8 cellular contexts compared by ENCODE assay signal in genomic region chr11:22666700-22667439, GRCh38. TPM values are rescaled to one million over a fixed set of nuclear protein-coding genes. Genes with fewer than 3 reads are reported as not detected.
A peak's percentile ranks its signal among the peaks of the same experiment; 100 is the strongest.
DNase-seq lines count a peak whose midpoint lies in the region; ATAC-seq and TF ChIP-seq lines count a peak whose summit lies in the region.

No MANE protein-coding gene starts in this region.

- peak overlapping the region; percentile 86 for H3K4me3 Mint-ChIP-seq in T-helper 2 cell treated with Interferon-gamma antibody and Interleukin-4, amounts not matched to agents 5 μg/mL and 100 μg/mL, for 36 hours

- no peaks in the 10 kb centered on the region for H3F3A ChIP-seq in neural cell (ENCODE audit: insufficient read depth, low read length, poor library complexity, severe bottlenecking)

- no peaks in the 10 kb centered on the region for H3K36me3 ChIP-seq in fibroblast of lung (ENCODE audit: control insufficient read depth, insufficient read depth, low read length)
- H3K36me3 ChIP-seq in neural cell (ENCODE audit: insufficient read depth, low read length) = no peaks in the 10 kb centered on the region
- H3K36me3 ChIP-seq in vagina = no peaks in the 10 kb centered on the region

- H3K27me3 ChIP-seq in fibroblast of lung (ENCODE audit: control insufficient read depth, insufficient read depth, low read length) (peaks cover 5% of the 10 kb centered on the region), neural cell (ENCODE audit: insufficient read depth, low read depth, low read length) (peaks cover 18% of the 10 kb centered on the region), vagina (no peaks in the 10 kb centered on the region)

- H3K4me1 ChIP-seq in fibroblast of lung (ENCODE audit: control insufficient read depth, extremely low read depth, insufficient read depth, low read length) (no peaks in the 10 kb centered on the region), vagina (peaks cover 11% of the 10 kb centered on the region)

- H3K4me3 ChIP-seq in fibroblast of lung (replicated peaks in 1 of 4; ENCODE audit: control extremely low read depth in 1 of 4, insufficient read depth in 1 of 4, low read depth in 3 of 4, low read length in 4 of 4) (peak overlapping the region; percentile 15 to 72 (median 32)), neural cell (ENCODE audit: low read length) (peak overlapping the region; percentile 65), vagina (peak overlapping the region; percentile 42 to 43)

- no peaks in the 10 kb centered on the region for H3K36me3 Mint-ChIP-seq in T-helper 2 cell treated with Interferon-gamma antibody and Interleukin-4, amounts not matched to agents 5 μg/mL and 100 μg/mL, for 36 hours (ENCODE audit: low read depth)

- no peak for TF ChIP-seq POLR2A in vagina (IDR thresholded peaks at IDR 0.05)

- peaks cover 47% of the 10 kb centered on the region for H3K27me3 Mint-ChIP-seq in T-helper 2 cell treated with Interferon-gamma antibody and Interleukin-4, amounts not matched to agents 5 μg/mL and 100 μg/mL, for 36 hours (ENCODE audit: low read depth)

- no peaks in the 10 kb centered on the region for H3K9me2 ChIP-seq in neural cell (ENCODE audit: insufficient read depth, low read length)

- H3K4me2 ChIP-seq in fibroblast of lung (ENCODE audit: extremely low read depth, insufficient read depth, low read length) = peak overlapping the region; percentile 32
- H3K4me2 ChIP-seq in neural cell (ENCODE audit: low read length) = no peak overlapping the region

- H4K20me1 ChIP-seq in fibroblast of lung (ENCODE audit: control insufficient read depth, extremely low read depth, insufficient read depth, low read length) = no peaks in the 10 kb centered on the region
- no peaks in the 10 kb centered on the region for H4K20me1 ChIP-seq in neural cell (ENCODE audit: insufficient read depth)

- intact Hi-C loops in vagina (cut with DNase I) = no loop called here

- no peaks in the 10 kb centered on the region for H3K79me2 ChIP-seq in fibroblast of lung (ENCODE audit: control insufficient read depth, insufficient read depth, low read length)
- H3K79me2 ChIP-seq in neural cell (replicated peaks; ENCODE audit: insufficient read depth, low read length) = no peaks in the 10 kb centered on the region

- H3K9me3 ChIP-seq in fibroblast of lung (ENCODE audit: control insufficient read depth, insufficient read depth, low read depth, low read length) (no peaks in the 10 kb centered on the region), neural cell (ENCODE audit: low read length) (no peaks in the 10 kb centered on the region), vagina (no peaks in the 10 kb centered on the region)

- H3K4me1 Mint-ChIP-seq in T-helper 2 cell treated with Interferon-gamma antibody and Interleukin-4, amounts not matched to agents 5 μg/mL and 100 μg/mL, for 36 hours (ENCODE audit: low read depth) = peaks cover 17% of the 10 kb centered on the region

- peak; percentile 16 for TF ChIP-seq RAD21 in neural cell (conservative IDR thresholded peaks at IDR 0.05)

- H3K9ac ChIP-seq in fibroblast of lung (ENCODE audit: insufficient read depth, low read length) = no peak overlapping the region
- peak overlapping the region; percentile 38 for H3K9ac ChIP-seq in neural cell (ENCODE audit: low read length)

- peak; percentile 38 for ATAC-seq in HG02884 (IDR thresholded peaks at IDR 0.05; ENCODE audit: unreplicated experiment)

- DNase-seq in NCI-H345 (lab: John Stamatoyannopoulos, UW) (peak; percentile 40), NCI-H345 treated with DMSO at 0.1 percent for 48 hours (lab: John Stamatoyannopoulos, UW; ENCODE audit: unreplicated experiment) (no peak), fibroblast of lung (ENCODE audit: low read depth in 2 of 2) (peak; percentile 17 to 43), vagina (ENCODE audit: extremely low spot score in 2 of 2) (no peak), GDM1 (lab: John Stamatoyannopoulos, UW) (no peak)
- DNase-seq in T-helper 2 cell treated with Interferon-gamma antibody and Interleukin-4, amounts not matched to agents 5 μg/mL and 100 μg/mL, for 36 hours (ENCODE audit: low spot score) = peak; percentile 16

- H2AFZ ChIP-seq in fibroblast of lung (ENCODE audit: low read length) (no peak overlapping the region), neural cell (ENCODE audit: low read depth, low read length) (no peak overlapping the region)

- TF ChIP-seq EP300 in neural cell (conservative IDR thresholded peaks at IDR 0.05; ENCODE audit: poor library complexity, severe bottlenecking) = no peak

- TF ChIP-seq CTCF in fibroblast of lung (conservative IDR thresholded peaks at IDR 0.05 in 1 of 2, IDR thresholded peaks at IDR 0.05 in 1 of 2; ENCODE audit: low read depth in 1 of 2, low read length in 2 of 2) = peak in 1 of 2 donors; percentile 9
- TF ChIP-seq CTCF in neural cell (IDR thresholded peaks at IDR 0.05; ENCODE audit: poor library complexity, severe bottlenecking) = peak; percentile 43
- no peak for TF ChIP-seq CTCF in vagina (IDR thresholded peaks at IDR 0.05)

- H3K27ac ChIP-seq in fibroblast of lung (ENCODE audit: insufficient read depth, low read length) = no peak overlapping the region
- H3K27ac ChIP-seq in neural cell (ENCODE audit: low read length) = no peak overlapping the region
- H3K27ac ChIP-seq in vagina = no peak overlapping the region

- no peak overlapping the region for H3K27ac Mint-ChIP-seq in T-helper 2 cell treated with Interferon-gamma antibody and Interleukin-4, amounts not matched to agents 5 μg/mL and 100 μg/mL, for 36 hours

- H3K9me3 Mint-ChIP-seq in T-helper 2 cell treated with Interferon-gamma antibody and Interleukin-4, amounts not matched to agents 5 μg/mL and 100 μg/mL, for 36 hours = no peaks in the 10 kb centered on the region

TF ChIP-seq in neural cell, 6 proteins besides CTCF, POLR2A, EP300 and RAD21:
- TF ChIP-seq EZH2 (IDR thresholded peaks at IDR 0.05; ENCODE audit: borderline replicate concordance, insufficient read depth, low read length, poor library complexity, severe bottlenecking) (no peak), MXI1 (conservative IDR thresholded peaks at IDR 0.05; ENCODE audit: poor library complexity, severe bottlenecking) (peak; percentile 26), POLR2AphosphoS5 (IDR thresholded peaks at IDR 0.05) (no peak), SMC3 (conservative IDR thresholded peaks at IDR 0.05; ENCODE audit: poor library complexity) (peak; percentile 28), TAF1 (IDR thresholded peaks at IDR 0.05; ENCODE audit: low read depth) (no peak), REST (IDR thresholded peaks at IDR 0.05; ENCODE audit: borderline replicate concordance) (no peak)

RNA-seq across cellular contexts. Expression of gene GAS2, which starts 0.5 kb away (rescaled TPM):
- 0.77 and 1.2 TPM in 2 replicates for total RNA-seq in fibroblast of lung
- polyA plus RNA-seq in fibroblast of lung = 0.27 and 0.36 TPM in 2 replicates
- polyA plus RNA-seq in fibroblast of lung (2012) = 0.24 and 0.59 TPM in 2 replicates
- polyA minus RNA-seq in fibroblast of lung (ENCODE audit: low replicate concordance) = not detected in 2 replicates
- polyA plus RNA-seq in neural cell = 2.5 and 8.0 TPM in 2 replicates
- 19.8 and 22.2 TPM in 2 replicates for polyA minus RNA-seq in neural cell
- total RNA-seq in vagina = 3.2 TPM

RNA-seq across cellular contexts. Expression of gene FANCF, which starts 41.2 kb away (rescaled TPM):
- 11.8 and 15.9 TPM in 2 replicates for total RNA-seq in fibroblast of lung
- 4.3 and 4.9 TPM in 2 replicates for polyA plus RNA-seq in fibroblast of lung
- polyA plus RNA-seq in fibroblast of lung (2012) = 4.7 and 5.3 TPM in 2 replicates
- 0.59 and 2.7 TPM in 2 replicates for polyA minus RNA-seq in fibroblast of lung (ENCODE audit: low replicate concordance)
- polyA plus RNA-seq in neural cell = 22.2 and 23.7 TPM in 2 replicates
- 59.5 and 60.9 TPM in 2 replicates for polyA minus RNA-seq in neural cell
- 3.4 TPM for total RNA-seq in vagina

Comparison
In these comparisons a context has a peak if more than half of its experiments do, and no peak if none do; other contexts are left out.
1. DNase-seq: peak in NCI-H345 (single experiment), T-helper 2 cell treated with Interferon-gamma antibody and Interleukin-4, amounts not matched to agents 5 μg/mL and 100 μg/mL, for 36 hours (single experiment) and fibroblast of lung (2 of 2); none in NCI-H345 treated with DMSO at 0.1 percent for 48 hours (single experiment), vagina (0 of 2) and GDM1 (single experiment).
2. Peak in every context shown above with its lines, with median percentiles within 50 percentile points of each other: H3K4me3 ChIP-seq.